ENCODE assay signal across 13 cellular contexts in genomic region chr15:44903281-44903680, GRCh38. TPM values are rescaled to one million over a fixed set of nuclear protein-coding genes. Genes with fewer than 3 reads are reported as not detected.
A peak's percentile ranks its signal among the peaks of the same experiment; 100 is the strongest.
DNase-seq lines count a peak whose midpoint lies in the region; TF ChIP-seq lines count a peak whose summit lies in the region.
"Not testable (repeated sequence)": the region's sequence is repeated elsewhere in the genome, so short reads cannot be mapped to it uniquely, and the experiment has no call there.
"Had no signal": no experiment of that assay in that cellular context is flagged by ENCODE, and none has a peak within 500 bp of the region (broad histone marks: within the 10 kb centered on the region; RNA-seq: fewer than 3 reads in every experiment).

No MANE protein-coding gene starts in this region.

- H3K4me1 ChIP-seq in esophagus muscularis mucosa; hepatocyte (ENCODE audit: insufficient read depth): not testable (repeated sequence)

- not testable (repeated sequence) for H3K4me3 ChIP-seq in choroid plexus epithelial cell (ENCODE audit: low read depth, low read length); esophagus muscularis mucosa; hepatocyte; skeletal muscle cell (ENCODE audit: low read depth, low read length)

- not testable (repeated sequence) for H3K9me3 Mint-ChIP-seq in activated CD4-positive, alpha-beta T cell treated with anti-CD3 and anti-CD28 coated beads, Interleukin-2, amount 10 ng/mL, durations not matched to agents 24 days and 14 days

- H3K4me3 Mint-ChIP-seq in activated CD4-positive, alpha-beta T cell treated with anti-CD3 and anti-CD28 coated beads, Interleukin-2, amount 10 ng/mL, durations not matched to agents 24 days and 14 days, result not testable (repeated sequence)

- TF ChIP-seq CTCF in choroid plexus epithelial cell (conservative IDR thresholded peaks at IDR 0.05; ENCODE audit: low read depth, low read length); esophagus muscularis mucosa (IDR thresholded peaks at IDR 0.05); hepatocyte (IDR thresholded peaks at IDR 0.05; ENCODE audit: poor library complexity): not testable (repeated sequence)

- WGBS in esophagus muscularis mucosa, result 71% methylated on average over 1 of the region's 1 CpG
- 74% methylated on average over 1 of the region's 1 CpG for WGBS in hepatocyte (ENCODE audit: low lambda C conversion rate, missing lambda C conversion rate)

- not testable (repeated sequence) for H3K4me1 Mint-ChIP-seq in activated CD4-positive, alpha-beta T cell treated with anti-CD3 and anti-CD28 coated beads, Interleukin-2, amount 10 ng/mL, durations not matched to agents 24 days and 14 days

- not testable (repeated sequence) for H3K36me3 ChIP-seq in esophagus muscularis mucosa; hepatocyte (replicated peaks; ENCODE audit: insufficient read depth, low read depth)

- H3K27ac ChIP-seq in esophagus muscularis mucosa (replicated peaks in 1 of 4); hepatocyte: not testable (repeated sequence)

- H3K27me3 ChIP-seq in esophagus muscularis mucosa, hepatocyte: not testable (repeated sequence)

- DNase-seq in EL (peak; percentile 6), HS-5 (ENCODE audit: low read depth) (peak; percentile 34), choroid plexus epithelial cell (ENCODE audit: low read depth) (peak; percentile 1), esophagus muscularis mucosa (ENCODE audit: extremely low spot score) (peak; percentile 12), hepatocyte (ENCODE audit: low spot score) (peak; percentile 10), skeletal muscle cell (ENCODE audit: low read depth) (peak; percentile 0)
- DNase-seq in activated CD4-positive, alpha-beta T cell treated with anti-CD3 and anti-CD28 coated beads, Interleukin-2, amount 10 ng/mL, durations not matched to agents 24 days and 14 days, result peak; percentile 32

- H3K9me3 ChIP-seq in esophagus muscularis mucosa; hepatocyte (ENCODE audit: low read depth): not testable (repeated sequence)

- H3K36me3 Mint-ChIP-seq in activated CD4-positive, alpha-beta T cell treated with anti-CD3 and anti-CD28 coated beads, Interleukin-2, amount 10 ng/mL, durations not matched to agents 24 days and 14 days (ENCODE audit: low read depth), result not testable (repeated sequence)

- not testable (repeated sequence) for H3K9me2 ChIP-seq in hepatocyte (replicated peaks; ENCODE audit: insufficient read depth)

- not testable (repeated sequence) for H3K27ac Mint-ChIP-seq in activated CD4-positive, alpha-beta T cell treated with anti-CD3 and anti-CD28 coated beads, Interleukin-2, amount 10 ng/mL, durations not matched to agents 24 days and 14 days

- intact Hi-C loops in activated CD4-positive, alpha-beta T cell treated with anti-CD3 and anti-CD28 coated beads, Interleukin-2, amount 10 ng/mL, durations not matched to agents 24 days and 14 days (cut with micrococcal nuclease); esophagus muscularis mucosa (cut with DNase I): not testable (repeated sequence)

- TF ChIP-seq POLR2A in esophagus muscularis mucosa (IDR thresholded peaks at IDR 0.05; ENCODE audit: low read depth), result not testable (repeated sequence)

- H2AFZ ChIP-seq in hepatocyte, result not testable (repeated sequence)

- not testable (repeated sequence) for H3K79me2 ChIP-seq in hepatocyte

- not testable (repeated sequence) for TF ChIP-seq EP300 in esophagus muscularis mucosa (IDR thresholded peaks at IDR 0.05)

- not testable (repeated sequence) for H3K27me3 Mint-ChIP-seq in activated CD4-positive, alpha-beta T cell treated with anti-CD3 and anti-CD28 coated beads, Interleukin-2, amount 10 ng/mL, durations not matched to agents 24 days and 14 days

- not testable (repeated sequence) for H4K20me1 ChIP-seq in hepatocyte (ENCODE audit: insufficient read depth, poor library complexity, severe bottlenecking)

- H3K4me2 ChIP-seq in hepatocyte, result not testable (repeated sequence)

RNA-seq across cellular contexts. Expression of gene TERB2, which starts 53.2 kb away (rescaled TPM):
- total RNA-seq in activated CD4-positive, alpha-beta T cell treated with anti-CD3 and anti-CD28 coated beads, Interleukin-2, amount 10 ng/mL, durations not matched to agents 24 days and 14 days, result not detected in 2 replicates
- total RNA-seq in esophagus muscularis mucosa (not detected), hepatocyte (not detected in 2 replicates)
- 0.19 TPM in 1 of 2 replicates, not detected in the other for polyA plus RNA-seq in hepatocyte
- total RNA-seq: Caco-2; CD4-positive, alpha-beta T cell; H4; HT1080; K562 had no signal
- polyA plus RNA-seq: BJ, K562 had no signal
